ENCODE assay signal across 8 cellular contexts in the genomic region with DNA sequence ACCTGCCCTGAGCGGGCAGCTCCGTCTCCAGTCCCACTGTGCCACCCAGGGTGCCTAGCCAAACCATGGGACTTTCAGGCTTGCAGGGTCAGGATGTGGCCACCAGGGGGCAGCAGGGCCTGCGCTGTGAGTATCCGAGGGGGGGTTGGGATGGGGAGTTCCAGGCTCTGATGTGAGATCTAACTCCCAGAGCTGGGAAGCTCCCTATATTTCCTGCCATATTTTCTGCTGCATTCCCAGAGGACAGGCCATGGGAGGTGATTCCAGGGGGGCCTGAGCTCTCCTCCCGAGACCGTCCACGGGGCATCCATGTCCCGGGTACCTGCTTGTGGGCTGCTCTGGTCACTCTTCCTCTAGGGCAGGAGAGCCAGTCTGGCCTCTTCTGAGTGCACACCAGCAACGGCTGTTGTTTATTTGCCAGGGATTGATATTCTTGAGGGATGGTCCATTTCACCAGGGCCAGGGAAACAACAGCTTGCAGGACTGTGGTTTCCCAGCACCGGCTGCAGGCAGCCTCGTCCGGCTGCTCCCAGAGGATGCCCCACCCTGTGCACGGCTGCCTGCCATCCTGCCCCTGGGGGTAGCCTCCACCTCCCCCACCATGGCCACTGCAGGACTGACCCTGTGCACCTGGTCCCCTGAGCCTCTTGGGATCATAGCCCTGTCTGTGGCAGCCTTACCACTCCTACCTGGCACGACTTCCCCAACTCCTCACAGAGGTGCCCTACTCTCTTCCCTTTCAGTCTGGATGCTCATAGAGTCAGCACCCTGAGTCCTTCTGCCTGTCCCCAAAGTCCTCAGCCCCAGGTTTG. TPM values are rescaled to one million over a fixed set of nuclear protein-coding genes. Genes with fewer than 3 reads are reported as not detected.
DNase-seq lines count a peak whose midpoint lies in the region; ATAC-seq and TF ChIP-seq lines count a peak whose summit lies in the region.

No MANE protein-coding gene starts in this region.

- ATAC-seq in GM23338 (peak; percentile 81), natural killer cell (peak; percentile 76 to 90 (median 90)), GM21381 (IDR thresholded peaks at IDR 0.05; ENCODE audit: unreplicated experiment) (no peak)
- ATAC-seq in stimulated activated effector memory CD8-positive, alpha-beta T cell treated with anti-CD3 and anti-CD28 coated beads, Interleukin-12 subunit alpha, Interleukin-12 subunit beta, amount 100 ng/mL, for 72 hours = peak; percentile 66

- H3K36me3 ChIP-seq in GM23338 (ENCODE audit: insufficient read depth) (no peaks in the 10 kb centered on the region), OCI-LY3 (replicated peaks; ENCODE audit: low read depth, low read length) (no peaks in the 10 kb centered on the region)

- intact Hi-C loops in natural killer cell (cut with micrococcal nuclease) = loop anchor here (1.0 to 5.0 kb wide), 4 partner anchors 89 to 234 kb away; no protein-coding TSS in a partner anchor

- H3K4me3 Mint-ChIP-seq in GM23338 (no peak overlapping the region), natural killer cell (peak overlapping the region; percentile 71)
- H3K4me3 Mint-ChIP-seq in stimulated activated effector memory CD8-positive, alpha-beta T cell treated with anti-CD3 and anti-CD28 coated beads, Interleukin-12 subunit alpha, Interleukin-12 subunit beta, amount 100 ng/mL, for 72 hours = peak overlapping the region; percentile 56

- H3K4me1 ChIP-seq in GM23338 (ENCODE audit: insufficient read depth) (no peaks in the 10 kb centered on the region), OCI-LY3 (ENCODE audit: low read length) (no peaks in the 10 kb centered on the region)

- DNase-seq in AML-193 (lab: John Stamatoyannopoulos, UW) = peak; percentile 52 to 74
- peak; percentile 76 for DNase-seq in GM23338 (ENCODE audit: low spot score)
- DNase-seq in activated T-cell treated with anti-CD3 and anti-CD28 coated beads for 48 hours (ENCODE audit: low read depth) = peak; percentile 67
- DNase-seq in erythroblast (lab: John Stamatoyannopoulos, UW) = peak; percentile 51 to 77
- peak; percentile 78 for DNase-seq in natural killer cell
- peak; percentile 69 to 86 for DNase-seq in stimulated activated effector memory CD8-positive, alpha-beta T cell treated with anti-CD3 and anti-CD28 coated beads, Interleukin-12 subunit alpha, Interleukin-12 subunit beta, amount 100 ng/mL, for 72 hours (ENCODE audit: low spot score in 2 of 2)

- H4K20me1 ChIP-seq in GM23338 (replicated peaks; ENCODE audit: insufficient read depth) = no peaks in the 10 kb centered on the region
- H4K20me1 ChIP-seq in OCI-LY3 (ENCODE audit: insufficient read depth, low read length) = no peaks in the 10 kb centered on the region

- H3K4me3 ChIP-seq in GM23338 = no peak overlapping the region
- H3K4me3 ChIP-seq in OCI-LY3 (ENCODE audit: low read length) = peak overlapping the region; percentile 26; the same call in 1 of the 2 replicates

- no peak overlapping the region for H3K9ac ChIP-seq in OCI-LY3 (ENCODE audit: low read length)

- no peaks in the 10 kb centered on the region for H3K9me2 ChIP-seq in GM23338 (ENCODE audit: insufficient read depth)

- H3K79me2 ChIP-seq in GM23338 (replicated peaks; ENCODE audit: insufficient read depth) (no peaks in the 10 kb centered on the region), OCI-LY3 (ENCODE audit: low read length) (no peaks in the 10 kb centered on the region)

- no peaks in the 10 kb centered on the region for H3F3A ChIP-seq in GM23338 (replicated peaks; ENCODE audit: low read depth)

- H3K27ac Mint-ChIP-seq in GM23338 (no peak overlapping the region), natural killer cell (peak overlapping the region in 1 of 2 donors; percentile 75)
- peak overlapping the region; percentile 35 for H3K27ac Mint-ChIP-seq in stimulated activated effector memory CD8-positive, alpha-beta T cell treated with anti-CD3 and anti-CD28 coated beads, Interleukin-12 subunit alpha, Interleukin-12 subunit beta, amount 100 ng/mL, for 72 hours

- TF ChIP-seq CTCF in GM23338 (conservative IDR thresholded peaks at IDR 0.05; ENCODE audit: low read depth in 2 of 2) (peak; percentile 79 to 95), OCI-LY3 (IDR thresholded peaks at IDR 0.05; ENCODE audit: low read depth, low read length) (peak; percentile 86), natural killer cell (IDR thresholded peaks at IDR 0.05) (peak; percentile 93)

- H3K4me1 Mint-ChIP-seq in GM23338 (peaks cover 9% of the 10 kb centered on the region), natural killer cell (peaks cover 17 to 18% of the 10 kb centered on the region in 2 donors)
- H3K4me1 Mint-ChIP-seq in stimulated activated effector memory CD8-positive, alpha-beta T cell treated with anti-CD3 and anti-CD28 coated beads, Interleukin-12 subunit alpha, Interleukin-12 subunit beta, amount 100 ng/mL, for 72 hours = peaks cover 18% of the 10 kb centered on the region

- H3K36me3 Mint-ChIP-seq in GM23338 (ENCODE audit: low read depth) (no peaks in the 10 kb centered on the region), natural killer cell (no peaks in the 10 kb centered on the region)
- H3K36me3 Mint-ChIP-seq in stimulated activated effector memory CD8-positive, alpha-beta T cell treated with anti-CD3 and anti-CD28 coated beads, Interleukin-12 subunit alpha, Interleukin-12 subunit beta, amount 100 ng/mL, for 72 hours = peaks cover 5% of the 10 kb centered on the region

- peaks cover 10% of the 10 kb centered on the region for H3K27me3 Mint-ChIP-seq in GM23338 (ENCODE audit: insufficient read depth, low read depth, poor library complexity)
- peaks cover 0 to 6% of the 10 kb centered on the region in 2 donors for H3K27me3 Mint-ChIP-seq in natural killer cell (ENCODE audit: low read depth in 2 of 2)

- no peak for TF ChIP-seq POLR2A in erythroblast (IDR thresholded peaks at IDR 0.05; ENCODE audit: low read length)

- H2AFZ ChIP-seq in GM23338 (0 out of 2 replicates have a peak overlapping the region, but pooled peaks have one; percentile 59), OCI-LY3 (ENCODE audit: low read depth, low read length) (no peak overlapping the region)

- H3K27ac ChIP-seq in GM23338 (ENCODE audit: low read depth) = no peak overlapping the region
- H3K27ac ChIP-seq in OCI-LY3 (ENCODE audit: low read length) = no peak overlapping the region

- H3K9me3 ChIP-seq in OCI-LY3 (ENCODE audit: insufficient read depth, low read length) = no peaks in the 10 kb centered on the region

- no peaks in the 10 kb centered on the region for H3K9me3 Mint-ChIP-seq in GM23338
- H3K9me3 Mint-ChIP-seq in natural killer cell = no peaks in the 10 kb centered on the region
- H3K9me3 Mint-ChIP-seq in stimulated activated effector memory CD8-positive, alpha-beta T cell treated with anti-CD3 and anti-CD28 coated beads, Interleukin-12 subunit alpha, Interleukin-12 subunit beta, amount 100 ng/mL, for 72 hours = no peaks in the 10 kb centered on the region

- no peak overlapping the region for H3K4me2 ChIP-seq in GM23338
- peak overlapping the region; percentile 54 for H3K4me2 ChIP-seq in OCI-LY3 (ENCODE audit: low read length)

- H3K27me3 ChIP-seq in GM23338 (ENCODE audit: insufficient read depth) (no peaks in the 10 kb centered on the region), OCI-LY3 (ENCODE audit: low read depth, low read length) (peaks cover 3% of the 10 kb centered on the region; the same call in 1 of the 2 replicates)

TF ChIP-seq in GM23338, 12 proteins besides CTCF, POLR2A, EP300 and RAD21:
- TF ChIP-seq POLR2AphosphoS5 (IDR thresholded peaks at IDR 0.05; ENCODE audit: low read depth) (no peak), EZH2 (IDR thresholded peaks at IDR 0.05; ENCODE audit: low read depth, unreplicated experiment) (no peak), ZNF331 (CRISPR knock-in tag; IDR thresholded peaks at IDR 0.05; ENCODE audit: low read depth) (no peak), CREB1 (CRISPR knock-in tag; IDR thresholded peaks at IDR 0.05; ENCODE audit: low read depth) (0 out of 2 replicates have a peak, but pooled peaks have one; percentile 7), ZNF114 (CRISPR knock-in tag; IDR thresholded peaks at IDR 0.05) (no peak)

RNA-seq across cellular contexts. Expression of a gene that starts 1.2 kb away (rescaled TPM):
- total RNA-seq in GM23338 (2014; rRNA removed; shearing (Covaris generic)) = not detected in 2 replicates
- polyA plus RNA-seq in GM23338 (2016; fragmentation: Nextera tagmentation; extraction: Ambion mirVana) = not detected in 2 replicates
- not detected for total RNA-seq in natural killer cell

RNA-seq across cellular contexts. Expression of a gene that starts 6.9 kb away (rescaled TPM):
- 4.9 and 5.0 TPM in 2 replicates for total RNA-seq in GM23338 (2014; rRNA removed; shearing (Covaris generic))
- polyA plus RNA-seq in GM23338 (2016; fragmentation: Nextera tagmentation; extraction: Ambion mirVana) = 1.7 and 1.9 TPM in 2 replicates
- under 1 TPM in 1 of 3 donors, not detected in 2; 0.48 TPM for total RNA-seq in natural killer cell

RNA-seq across cellular contexts. Expression of a gene that starts 42.5 kb away (rescaled TPM):
- 0.27 and 0.35 TPM in 2 replicates for total RNA-seq in GM23338 (2014; rRNA removed; shearing (Covaris generic))
- 0.07 and 0.36 TPM in 2 replicates for polyA plus RNA-seq in GM23338 (2016; fragmentation: Nextera tagmentation; extraction: Ambion mirVana)
- 1 to 10 TPM; 1.7 to 7.1 (median 6.1) TPM for total RNA-seq in natural killer cell
